ENCODE assay signal across 19 cellular contexts in the genomic region with DNA sequence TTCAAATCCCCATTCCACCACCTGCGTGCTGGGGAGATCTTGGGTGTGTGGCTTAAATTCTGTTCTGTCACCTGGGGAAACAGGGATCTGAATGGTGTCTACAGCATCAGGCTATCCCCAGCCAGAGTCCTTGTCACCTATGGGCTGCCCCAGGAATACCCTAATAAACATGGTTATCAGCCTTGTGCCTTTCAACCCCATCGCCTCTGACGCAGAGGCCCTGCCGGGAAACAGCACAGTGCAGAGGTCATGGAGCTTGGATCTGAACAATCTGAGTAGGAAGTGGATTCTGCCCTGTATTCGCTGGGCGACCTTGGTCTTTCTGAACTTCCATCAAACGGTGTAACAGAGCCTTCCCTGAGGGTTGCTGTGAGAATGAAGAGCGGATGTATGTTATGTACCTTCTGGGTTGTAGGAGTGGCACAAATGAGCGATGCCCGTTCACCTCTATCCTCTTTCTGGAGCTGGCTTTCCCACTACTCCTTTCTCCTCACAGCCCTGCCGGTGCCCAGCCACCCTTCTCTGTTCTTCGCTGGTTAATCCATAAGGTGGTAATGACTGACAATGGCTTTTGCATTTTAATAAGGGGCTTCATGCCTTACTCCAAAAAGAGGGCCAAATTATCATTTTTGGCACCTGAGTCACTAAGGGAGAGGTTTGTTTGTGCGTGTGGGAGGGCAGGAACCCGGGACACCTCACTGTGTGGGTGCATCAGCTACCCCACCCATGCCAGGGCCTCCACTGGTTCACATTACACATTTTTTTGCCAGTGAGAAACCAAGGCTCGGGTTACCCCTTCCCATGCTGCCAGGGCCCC.
DNase-seq lines count a peak whose midpoint lies in the region; ATAC-seq, FAIRE-seq and TF ChIP-seq lines count a peak whose summit lies in the region.
"Had no signal": no experiment of that assay in that cellular context is flagged by ENCODE, and none has a peak within 500 bp of the region (broad histone marks: within the 10 kb centered on the region; RNA-seq: fewer than 3 reads in every experiment).

No MANE protein-coding gene starts in this region.

- no peaks in the 10 kb centered on the region for H3K36me3 ChIP-seq in Peyer's patch
- H3K36me3 ChIP-seq in bronchial epithelial cell (ENCODE audit: control insufficient read depth, insufficient read depth, low read length), result no peaks in the 10 kb centered on the region
- H3K36me3 ChIP-seq in spleen, result no peaks in the 10 kb centered on the region
- H3K36me3 ChIP-seq: HAP-1 had no signal

- no peak for ATAC-seq in sciatic nerve
- ATAC-seq: K562, Panc1 had no signal

- intact Hi-C loops in spleen (cut with DNase I; ENCODE audit: low total_unique reads) (no loop called here), sciatic nerve (cut with DNase I) (no loop called here), Calu3 (cut with micrococcal nuclease; ENCODE audit: unreplicated experiment) (no loop called here)

- WGBS in spleen, 5 donors, result 70 to 82% (median 78%) methylated on average over 15 of the region's 15 CpGs

- peaks cover 0 to 6% (median 0%) of the 10 kb centered on the region in 4 donors for H3K4me1 ChIP-seq in Peyer's patch
- H3K4me1 ChIP-seq in spleen, result no peaks in the 10 kb centered on the region
- H3K4me1 ChIP-seq: HAP-1 had no signal

- H3K27me3 ChIP-seq in Peyer's patch, result no peaks in the 10 kb centered on the region
- H3K27me3 ChIP-seq in bronchial epithelial cell (ENCODE audit: control insufficient read depth, insufficient read depth, low read length), result no peaks in the 10 kb centered on the region
- no peaks in the 10 kb centered on the region for H3K27me3 ChIP-seq in spleen (replicated peaks in 1 of 7)

- H3K27ac Mint-ChIP-seq in Calu3 (ENCODE audit: unreplicated experiment), result no peak overlapping the region

- TF ChIP-seq CTCF in Peyer's patch (IDR thresholded peaks at IDR 0.05) (no peak), bronchial epithelial cell (IDR thresholded peaks at IDR 0.05; ENCODE audit: insufficient read depth, low read length, severe bottlenecking) (no peak), spleen (IDR thresholded peaks at IDR 0.05 in 8 of 11, conservative IDR thresholded peaks at IDR 0.05 in 3 of 11) (no peak), Calu3 (IDR thresholded peaks at IDR 0.05; ENCODE audit: unreplicated experiment) (no peak)

- peaks cover 3% of the 10 kb centered on the region for H3K36me3 Mint-ChIP-seq in Calu3 (ENCODE audit: insufficient read depth, unreplicated experiment)

- no TSS peak for BruUV-seq in Calu3 (replicated peaks; lab: Mats Ljungman, UMichigan)

- DNase-seq in Peyer's patch (peak in 2 of 3 donors; percentile 77 to 81), bronchial epithelial cell (ENCODE audit: low read depth) (peak; percentile 61), mesenteric fat pad (ENCODE audit: low spot score) (peak; percentile 62), spleen (no peak), NCI-H1417 treated with DMSO at 0.1 percent for 48 hours (lab: John Stamatoyannopoulos, UW) (no peak), sciatic nerve (ENCODE audit: low spot score) (no peak), Calu3 (no peak)
- DNase-seq: ACHN, AML-193, DMS53, MV-4-11, NCI-H1417, NCI-H1930, NCI-H2171 treated with DMSO at 0.1 percent for 48 hours, NCI-H748 treated with DMSO at 0.1 percent for 48 hours, SHP77 had no signal

- H3K9me3 ChIP-seq in Peyer's patch (no peaks in the 10 kb centered on the region), spleen (no peaks in the 10 kb centered on the region)
- H3K9me3 ChIP-seq: HAP-1 had no signal

- CTCF ChIA-PET in Calu3 (lab: Charles Lee), result no interaction called here

- H3K27ac ChIP-seq in Peyer's patch, result peak overlapping the region in 3 of 4 donors; percentile 15 to 68 (median 64)
- peak overlapping the region in 6 of 8 donors; percentile 17 to 67 (median 50) for H3K27ac ChIP-seq in spleen

- H3K4me3 Mint-ChIP-seq in Calu3 (ENCODE audit: low read depth, unreplicated experiment), result no peak overlapping the region

- no peak overlapping the region for H3K4me3 ChIP-seq in Peyer's patch
- no peak overlapping the region for H3K4me3 ChIP-seq in bronchial epithelial cell (ENCODE audit: low read depth, low read length)
- no peak overlapping the region for H3K4me3 ChIP-seq in spleen
- H3K4me3 ChIP-seq: HAP-1, K562 had no signal

- no peak for FAIRE-seq in bronchial epithelial cell (lab: Jason Lieb, UNC)
- FAIRE-seq: K562 had no signal

- H3K4me1 Mint-ChIP-seq in Calu3 (ENCODE audit: low read depth, unreplicated experiment), result peaks cover 10% of the 10 kb centered on the region

- H3K27me3 Mint-ChIP-seq in Calu3 (ENCODE audit: unreplicated experiment), result no peaks in the 10 kb centered on the region

- no peaks in the 10 kb centered on the region for H3K9me3 Mint-ChIP-seq in Calu3 (ENCODE audit: low read depth, unreplicated experiment)

- TF ChIP-seq POLR2A in Peyer's patch (IDR thresholded peaks at IDR 0.05) (no peak), spleen (IDR thresholded peaks at IDR 0.05) (no peak)

Comparison
In these comparisons a context has a peak if more than half of its experiments do, and no peak if none do; other contexts are left out.
1. DNase-seq: peak in Peyer's patch (2 of 3), bronchial epithelial cell (single experiment) and mesenteric fat pad (single experiment); none in spleen (single experiment), NCI-H1417 treated with DMSO at 0.1 percent for 48 hours (single experiment), sciatic nerve (single experiment) and Calu3 (single experiment).